8 cellular contexts compared by ENCODE assay signal in the genomic region with DNA sequence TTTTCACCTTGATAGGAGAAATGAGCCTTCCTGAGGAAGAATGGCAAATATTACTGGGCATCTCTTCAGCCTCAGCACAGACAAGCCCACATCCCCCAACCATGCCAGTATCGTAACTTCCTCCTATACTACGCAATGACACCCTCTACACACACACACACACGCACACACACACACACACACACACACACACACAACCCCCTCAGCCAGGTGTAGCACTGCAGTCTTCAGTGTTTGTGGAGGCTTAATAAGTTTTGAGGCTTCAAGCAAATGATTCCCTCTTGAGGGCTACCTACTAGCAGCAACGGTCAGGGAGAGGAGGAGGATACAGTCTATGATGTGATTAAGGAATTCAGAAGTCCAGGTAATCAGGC. TPM values are rescaled to one million over a fixed set of nuclear protein-coding genes. Genes with fewer than 3 reads are reported as not detected.
A peak's percentile ranks its signal among the peaks of the same experiment; 100 is the strongest.
DNase-seq lines count a peak whose midpoint lies in the region; ATAC-seq and TF ChIP-seq lines count a peak whose summit lies in the region.

No MANE protein-coding gene starts in this region.

- H3K36me3 ChIP-seq in ectodermal cell (ENCODE audit: control insufficient read depth, insufficient read depth, low read length): no peaks in the 10 kb centered on the region

- CTCF ChIA-PET in AG04449 (lab: Yijun Ruan, JAX): interaction anchor here (1.5 to 11.1 kb wide), 8 partner anchors 10 to 193 kb away, joined by 4 to 206 read pairs (median 12); a partner anchor contains a TSS

- peak overlapping the region; percentile 83 for H3K4me3 ChIP-seq in AG04449 (ENCODE audit: low read depth, low read length)
- H3K4me3 ChIP-seq in ectodermal cell (ENCODE audit: insufficient read depth, low read depth, low read length): peak overlapping the region; percentile 57

- peaks cover 6% of the 10 kb centered on the region; the same call in 1 of the 2 replicates for H3K36me3 Mint-ChIP-seq in HFFc6 (ENCODE audit: low read depth)
- peaks cover 19 to 58% (median 31%) of the 10 kb centered on the region in 3 donors for H3K36me3 Mint-ChIP-seq in naive thymus-derived CD8-positive, alpha-beta T cell

- peak overlapping the region; percentile 92 for H3K27ac Mint-ChIP-seq in HFFc6
- peak overlapping the region; percentile 92 to 99 (median 98) for H3K27ac Mint-ChIP-seq in naive thymus-derived CD8-positive, alpha-beta T cell

- no peaks in the 10 kb centered on the region for H3K9me3 ChIP-seq in ectodermal cell (ENCODE audit: control insufficient read depth, low read length)

- 43 to 44% methylated on average over 4 of the region's 4 CpGs for WGBS in ectodermal cell, 2 experiments

- H3K4me1 Mint-ChIP-seq in HFFc6 (ENCODE audit: low read depth): peaks cover 80% of the 10 kb centered on the region
- H3K4me1 Mint-ChIP-seq in naive thymus-derived CD8-positive, alpha-beta T cell: peaks cover 49 to 87% (median 66%) of the 10 kb centered on the region in 4 donors

- H3K4me1 ChIP-seq in ectodermal cell (ENCODE audit: control insufficient read depth, insufficient read depth, low read length): peaks cover 9% of the 10 kb centered on the region

- ATAC-seq in naive thymus-derived CD8-positive, alpha-beta T cell: peak in 1 of 2 donors; percentile 22

- H3K27me3 Mint-ChIP-seq in HFFc6 (ENCODE audit: insufficient read depth): no peaks in the 10 kb centered on the region; the same call in 1 of the 2 replicates
- no peaks in the 10 kb centered on the region for H3K27me3 Mint-ChIP-seq in naive thymus-derived CD8-positive, alpha-beta T cell

- H3K9me3 Mint-ChIP-seq in HFFc6: no peaks in the 10 kb centered on the region
- H3K9me3 Mint-ChIP-seq in naive thymus-derived CD8-positive, alpha-beta T cell: no peaks in the 10 kb centered on the region

- H3K4me3 Mint-ChIP-seq in HFFc6: peak overlapping the region; percentile 91
- H3K4me3 Mint-ChIP-seq in naive thymus-derived CD8-positive, alpha-beta T cell: peak overlapping the region; percentile 93 to 100 (median 98)

- POLR2A ChIA-PET in AG04449 (lab: Yijun Ruan, JAX): interaction anchor here (0.7 to 1.2 kb wide), 3 partner anchors 85 to 121 kb away, joined by 3 to 7 read pairs (median 3); a partner anchor contains a TSS
- POLR2A ChIA-PET in naive thymus-derived CD8-positive, alpha-beta T cell (lab: Charles Lee): interaction anchor here (0.6 to 12.4 kb wide), 21 partner anchors 6 to 207 kb away, joined by 3 to 293 read pairs (median 6); a partner anchor contains a TSS

- TF ChIP-seq CTCF in AG04449 (IDR thresholded peaks at IDR 0.05; ENCODE audit: insufficient read depth, low read length, missing control alignments) (no peak), HFFc6 (IDR thresholded peaks at IDR 0.05) (no peak)

- no peak overlapping the region for H3K27ac ChIP-seq in ectodermal cell (ENCODE audit: insufficient read depth, low read depth, low read length, poor library complexity, severe bottlenecking)

- H3K27me3 ChIP-seq in ectodermal cell (ENCODE audit: control insufficient read depth, insufficient read depth, low read length, poor library complexity, severe bottlenecking): peaks cover 40% of the 10 kb centered on the region

- no peak for DNase-seq in AG04449 (ENCODE audit: low read depth, low spot score)
- DNase-seq in HFFc6: no peak
- DNase-seq in activated CD4-positive, alpha-beta T cell treated with anti-CD3 and anti-CD28 coated beads for 1 hour: peak; percentile 31
- peak in 9 of 10 donors; percentile 31 to 78 (median 53) for DNase-seq in naive thymus-derived CD8-positive, alpha-beta T cell
- DNase-seq in foreskin melanocyte: no peak
- no peak for DNase-seq in NCI-H2171 treated with DMSO at 0.1 percent for 48 hours (lab: John Stamatoyannopoulos, UW)
- no peak for DNase-seq in AG20443 (ENCODE audit: low spot score)

RNA-seq across cellular contexts. Expression of a gene that starts 1.6 kb away (rescaled TPM):
- total RNA-seq in HFFc6 (2021; fragmentation: NEBNext Ultra II Directional; extraction: Animal tissue kit (Norgen Biotek cat#: 25700)): 10 to 100 TPM; 67.1 to 87.4 (median 79.6) TPM
- 21.2 TPM for polyA plus RNA-seq in ectodermal cell (2013, experiment 1 of 4)
- 18.2 TPM for polyA plus RNA-seq in ectodermal cell (2013, experiment 2 of 4)
- polyA plus RNA-seq in ectodermal cell (2013, experiment 3 of 4): 13.2 TPM
- 22.4 TPM for polyA plus RNA-seq in ectodermal cell (2013, experiment 4 of 4)
- 1,000 to 10,000 TPM; 1,302 to 1,328 TPM for total RNA-seq in naive thymus-derived CD8-positive, alpha-beta T cell
- 100 to 1,000 TPM; 145 to 378 (median 232) TPM for polyA plus RNA-seq in naive thymus-derived CD8-positive, alpha-beta T cell

RNA-seq across cellular contexts. Expression of a gene that starts 4.8 kb away (rescaled TPM):
- total RNA-seq in HFFc6 (2021; fragmentation: NEBNext Ultra II Directional; extraction: Animal tissue kit (Norgen Biotek cat#: 25700)): 10 to 100 TPM; 25.0 to 32.3 (median 28.3) TPM
- 67.2 TPM for polyA plus RNA-seq in ectodermal cell (2013, experiment 1 of 4)
- 64.0 TPM for polyA plus RNA-seq in ectodermal cell (2013, experiment 2 of 4)
- 49.3 TPM for polyA plus RNA-seq in ectodermal cell (2013, experiment 3 of 4)
- polyA plus RNA-seq in ectodermal cell (2013, experiment 4 of 4): 57.8 TPM
- 10 to 100 TPM; 33.1 to 44.4 TPM for total RNA-seq in naive thymus-derived CD8-positive, alpha-beta T cell
- polyA plus RNA-seq in naive thymus-derived CD8-positive, alpha-beta T cell: 10 to 100 TPM; 54.4 to 65.7 (median 55.0) TPM

RNA-seq across cellular contexts. Expression of a gene that starts 33.3 kb away (rescaled TPM):
- 1 to 10 TPM in 1 of 6 experiments, under 1 TPM in 5; 0.47 to 1.3 (median 0.59) TPM for total RNA-seq in HFFc6 (2021; fragmentation: NEBNext Ultra II Directional; extraction: Animal tissue kit (Norgen Biotek cat#: 25700))
- polyA plus RNA-seq in ectodermal cell (2013, experiment 1 of 4): 314 TPM
- polyA plus RNA-seq in ectodermal cell (2013, experiment 2 of 4): 354 TPM
- 220 TPM for polyA plus RNA-seq in ectodermal cell (2013, experiment 3 of 4)
- polyA plus RNA-seq in ectodermal cell (2013, experiment 4 of 4): 241 TPM
- total RNA-seq in naive thymus-derived CD8-positive, alpha-beta T cell: not detected
- under 1 TPM in 1 of 3 donors, not detected in 2; 0.15 TPM for polyA plus RNA-seq in naive thymus-derived CD8-positive, alpha-beta T cell

RNA-seq across cellular contexts. Expression of a gene that starts 34.1 kb away (rescaled TPM):
- 10 to 100 TPM; 27.1 to 61.0 (median 53.9) TPM for total RNA-seq in HFFc6 (2021; fragmentation: NEBNext Ultra II Directional; extraction: Animal tissue kit (Norgen Biotek cat#: 25700))
- polyA plus RNA-seq in ectodermal cell (2013, experiment 1 of 4): 65.8 TPM
- 54.3 TPM for polyA plus RNA-seq in ectodermal cell (2013, experiment 2 of 4)
- polyA plus RNA-seq in ectodermal cell (2013, experiment 3 of 4): 61.2 TPM
- 62.9 TPM for polyA plus RNA-seq in ectodermal cell (2013, experiment 4 of 4)
- 10 to 100 TPM; 27.5 to 30.8 TPM for total RNA-seq in naive thymus-derived CD8-positive, alpha-beta T cell
- 10 to 100 TPM in 1 of 3 donors, 1 to 10 TPM in 2; 8.0 to 12.4 (median 9.5) TPM for polyA plus RNA-seq in naive thymus-derived CD8-positive, alpha-beta T cell

RNA-seq across cellular contexts. Expression of a gene that starts 41.3 kb away (rescaled TPM):
- 100 to 1,000 TPM in 2 of 6 experiments, 10 to 100 TPM in 4; 90.2 to 107 (median 96.5) TPM for total RNA-seq in HFFc6 (2021; fragmentation: NEBNext Ultra II Directional; extraction: Animal tissue kit (Norgen Biotek cat#: 25700))
- 87.9 TPM for polyA plus RNA-seq in ectodermal cell (2013, experiment 1 of 4)
- polyA plus RNA-seq in ectodermal cell (2013, experiment 2 of 4): 87.3 TPM
- 62.6 TPM for polyA plus RNA-seq in ectodermal cell (2013, experiment 3 of 4)
- polyA plus RNA-seq in ectodermal cell (2013, experiment 4 of 4): 74.3 TPM
- total RNA-seq in naive thymus-derived CD8-positive, alpha-beta T cell: 10 to 100 TPM; 88.9 to 95.2 TPM
- polyA plus RNA-seq in naive thymus-derived CD8-positive, alpha-beta T cell: 10 to 100 TPM; 61.6 to 69.4 (median 65.9) TPM

Comparison
In these comparisons a context has a peak if more than half of its experiments do, and no peak if none do; other contexts are left out.
1. DNase-seq: peak in activated CD4-positive, alpha-beta T cell treated with anti-CD3 and anti-CD28 coated beads for 1 hour (single experiment) and naive thymus-derived CD8-positive, alpha-beta T cell (9 of 10); none in AG04449 (single experiment), HFFc6 (single experiment), foreskin melanocyte (single experiment), NCI-H2171 treated with DMSO at 0.1 percent for 48 hours (single experiment) and AG20443 (single experiment).
2. RNA of a gene that starts 1.6 kb away (total RNA-seq): 1,302 to 1,328 TPM in naive thymus-derived CD8-positive, alpha-beta T cell; 67.1 to 87.4 TPM in HFFc6; every median in the first group is over 10 times any median in the second.